Comparison of ENCODE assay signal across 15 cellular contexts in genomic region chr18:36636237-36636792, GRCh38.
DNase-seq lines count a peak whose midpoint lies in the region; ATAC-seq and FAIRE-seq lines count a peak whose summit lies in the region.
"Had no signal": no experiment of that assay in that cellular context is flagged by ENCODE, and none has a peak within 500 bp of the region (broad histone marks: within the 10 kb centered on the region; RNA-seq: fewer than 3 reads in every experiment).

No MANE protein-coding gene starts in this region.

- ATAC-seq in GM19455 (IDR thresholded peaks at IDR 0.05; ENCODE audit: unreplicated experiment) = peak; percentile 42
- ATAC-seq in HG03045 (IDR thresholded peaks at IDR 0.05; ENCODE audit: unreplicated experiment) = peak; percentile 27

- peak; percentile 63 for DNase-seq in EH (ENCODE audit: low read depth)
- DNase-seq in NOMO-1 treated with dmso at 0.1 percent for 144 hours (lab: John Stamatoyannopoulos, UW; ENCODE audit: unreplicated experiment) = peak; percentile 4
- DNase-seq in NCI-H1105 (lab: John Stamatoyannopoulos, UW) = no peak
- no peak for DNase-seq in activated effector memory CD4-positive, alpha-beta T cell treated with Interleukin-2 at 50 U/mL for 16 hours
- DNase-seq in frontal cortex (ENCODE audit: low spot score in 2 of 2) = no peak
- DNase-seq in COLO668 (lab: John Stamatoyannopoulos, UW; ENCODE audit: unreplicated experiment) = no peak
- DNase-seq: activated naive CD4-positive, alpha-beta T cell treated with anti-CD3 and anti-CD28 coated beads, Interleukin-2, amount 10 ng/mL, durations not matched to agents 7 days and 5 days; DMS153; endodermal cell; kidney glomerular epithelial cell; NCI-H1436; NCI-H69; Right ventricle myocardium superior had no signal

- no peak for FAIRE-seq in frontal cortex (lab: Jason Lieb, UNC)

Comparison
In these comparisons a context has a peak if more than half of its experiments do, and no peak if none do; other contexts are left out.
1. DNase-seq: peak in EH (single experiment) and NOMO-1 treated with dmso at 0.1 percent for 144 hours (single experiment); none in NCI-H1105 (single experiment), activated effector memory CD4-positive, alpha-beta T cell treated with Interleukin-2 at 50 U/mL for 16 hours (single experiment), frontal cortex (0 of 2) and COLO668 (single experiment).